ENCODE assay signal across 11 cellular contexts in genomic region chr19:57321746-57322145, GRCh38. TPM values are rescaled to one million over a fixed set of nuclear protein-coding genes. Genes with fewer than 3 reads are reported as not detected.
DNase-seq lines count a peak whose midpoint lies in the region; ATAC-seq, FAIRE-seq and TF ChIP-seq lines count a peak whose summit lies in the region.
"Had no signal": no experiment of that assay in that cellular context is flagged by ENCODE, and none has a peak within 500 bp of the region (broad histone marks: within the 10 kb centered on the region; RNA-seq: fewer than 3 reads in every experiment).

No MANE protein-coding gene starts in this region.

- H3K36me3 ChIP-seq in Panc1 (ENCODE audit: control insufficient read depth, insufficient read depth, low read length) (peaks cover 5% of the 10 kb centered on the region), endothelial cell of umbilical vein (ENCODE audit: control insufficient read depth in 2 of 2, extremely low read depth in 1 of 2, insufficient read depth in 2 of 2, low read length in 2 of 2) (peaks cover 3 to 20% of the 10 kb centered on the region in 2 experiments), psoas muscle (ENCODE audit: insufficient read depth in 1 of 2, low read depth in 1 of 2) (peaks cover 9 to 37% of the 10 kb centered on the region in 2 donors)

- 65 to 83% (median 80%) methylated on average over 3 of the region's 3 CpGs for WGBS in psoas muscle, 3 donors

- POLR2A ChIA-PET in Panc1 (lab: Charles Lee), result interaction anchor here (0.6 kb wide), 1 partner anchor 11 kb away, joined by 4 read pairs; no protein-coding TSS in a partner anchor
- POLR2A ChIA-PET in endothelial cell of umbilical vein (lab: Charles Lee), result no interaction called here

- DNase-seq in NOMO-1 treated with DMSO at 0.1 percent for 48 hours (lab: John Stamatoyannopoulos, UW; ENCODE audit: unreplicated experiment), result peak; percentile 11
- no peak for DNase-seq in NOMO-1 treated with dmso at 0.1 percent for 144 hours (lab: John Stamatoyannopoulos, UW; ENCODE audit: unreplicated experiment)
- no peak for DNase-seq in Panc1 (ENCODE audit: low read depth, low spot score)
- no peak for DNase-seq in endothelial cell of umbilical vein (ENCODE audit: low read depth, low spot score)
- DNase-seq in psoas muscle, result no peak
- no peak for DNase-seq in RCC 7860 (ENCODE audit: low spot score)

- no peak overlapping the region for H3K9ac ChIP-seq in endothelial cell of umbilical vein (replicated peaks; ENCODE audit: extremely low read depth, insufficient read depth, low read length)

- ATAC-seq in Panc1, result no peak
- ATAC-seq in psoas muscle, result no peak
- ATAC-seq in HG03159 (IDR thresholded peaks at IDR 0.05; ENCODE audit: unreplicated experiment), result no peak
- no peak for ATAC-seq in GM21737 (IDR thresholded peaks at IDR 0.05; ENCODE audit: unreplicated experiment)

- H3K4me1 ChIP-seq in Panc1 (ENCODE audit: control insufficient read depth, insufficient read depth, low read length) (peaks cover 11% of the 10 kb centered on the region), endothelial cell of umbilical vein (ENCODE audit: control insufficient read depth, extremely low read depth, insufficient read depth, low read length) (peaks cover 6% of the 10 kb centered on the region), psoas muscle (peaks cover 12% of the 10 kb centered on the region)

- no peaks in the 10 kb centered on the region for H4K20me1 ChIP-seq in endothelial cell of umbilical vein (replicated peaks; ENCODE audit: control insufficient read depth, extremely low read depth, insufficient read depth, low read length)

- no peak for TF ChIP-seq CTCF in Panc1 (IDR thresholded peaks at IDR 0.05)
- TF ChIP-seq CTCF in endothelial cell of umbilical vein (IDR thresholded peaks at IDR 0.05; ENCODE audit: extremely low read depth in 1 of 2, insufficient read depth in 1 of 2, low read depth in 1 of 2, low read length in 2 of 2), result no peak
- TF ChIP-seq CTCF in psoas muscle (IDR thresholded peaks at IDR 0.05), result no peak

- CTCF ChIA-PET in Panc1 (lab: Charles Lee), result no interaction called here
- CTCF ChIA-PET in endothelial cell of umbilical vein (lab: Charles Lee), result no interaction called here

- in situ Hi-C loops in Panc1 (cut with HindIII; ENCODE audit: low pct_unique_long_range_greater_than_20kb, low sequenced_read_pairs), result no loop called here

- H3K4me3 ChIP-seq in Panc1 (ENCODE audit: low read depth in 2 of 2, low read length in 2 of 2), result peak overlapping the region; percentile 71 to 79
- no peak overlapping the region for H3K4me3 ChIP-seq in endothelial cell of umbilical vein (replicated peaks in 1 of 3; ENCODE audit: insufficient read depth in 1 of 3, low read depth in 1 of 3, low read length in 3 of 3)
- H3K4me3 ChIP-seq in psoas muscle, result peak overlapping the region; percentile 84

- peak overlapping the region; percentile 57 for H3K4me2 ChIP-seq in endothelial cell of umbilical vein (ENCODE audit: insufficient read depth, low read length)

- BruUV-seq in Panc1 (replicated peaks; lab: Mats Ljungman, UMichigan) (no TSS peak), endothelial cell of umbilical vein (replicated peaks; lab: Mats Ljungman, UMichigan) (no TSS peak)

- H3K27me3 ChIP-seq in Panc1 (ENCODE audit: control insufficient read depth, insufficient read depth, low read length) (peaks cover 3% of the 10 kb centered on the region; the same call in 1 of the 2 replicates), endothelial cell of umbilical vein (ENCODE audit: control insufficient read depth in 2 of 2, insufficient read depth in 2 of 2, low read length in 2 of 2) (peaks cover 7 to 15% of the 10 kb centered on the region in 2 experiments), psoas muscle (ENCODE audit: insufficient read depth in 3 of 3, low read length in 2 of 3) (peaks cover 0 to 3% (median 0%) of the 10 kb centered on the region in 3 donors)

- H3K79me2 ChIP-seq in endothelial cell of umbilical vein (ENCODE audit: control insufficient read depth, insufficient read depth, low read length), result peaks cover 24% of the 10 kb centered on the region

- H2AFZ ChIP-seq in endothelial cell of umbilical vein (ENCODE audit: low read depth, low read length), result no peak overlapping the region

- H3K9me3 ChIP-seq in Panc1 (ENCODE audit: control insufficient read depth, insufficient read depth, low read depth, low read length), result no peaks in the 10 kb centered on the region
- H3K9me3 ChIP-seq in endothelial cell of umbilical vein (replicated peaks; ENCODE audit: control insufficient read depth, insufficient read depth, low read length), result no peaks in the 10 kb centered on the region
- H3K9me3 ChIP-seq in psoas muscle, result peaks cover 4% of the 10 kb centered on the region

- dilution Hi-C loops in endothelial cell of umbilical vein (cut with MboI; ENCODE audit: extremely low pct_ligation_motif_present, low sequenced_read_pairs), result no loop called here

- H3K9me1 ChIP-seq in endothelial cell of umbilical vein (replicated peaks; ENCODE audit: control insufficient read depth, extremely low read depth, insufficient read depth, low read length), result no peaks in the 10 kb centered on the region

- TF ChIP-seq POLR2A in endothelial cell of umbilical vein (IDR thresholded peaks at IDR 0.05; ENCODE audit: low read depth, low read length), result no peak

- peak overlapping the region; percentile 88 for H3K27ac ChIP-seq in Panc1 (ENCODE audit: low read length)
- no peak overlapping the region for H3K27ac ChIP-seq in endothelial cell of umbilical vein (ENCODE audit: insufficient read depth, low read depth, low read length)
- no peak overlapping the region for H3K27ac ChIP-seq in psoas muscle
- H3K27ac ChIP-seq: epithelial cell of prostate had no signal

- intact Hi-C loops in Panc1 (cut with micrococcal nuclease; ENCODE audit: unreplicated experiment) (no loop called here), endothelial cell of umbilical vein (cut with micrococcal nuclease) (loop anchor here (5.0 kb wide), 1 partner anchor 39 kb away; the partner anchor contains the start of gene ZNF460), psoas muscle (cut with DNase I) (loop anchor here (2.0 to 10.0 kb wide), 2 partner anchors 29 to 77 kb away; partner anchors contain the start of genes ZNF304 (in 1 of the 2) and ZNF805 (in 1 of the 2))

- no peak for FAIRE-seq in endothelial cell of umbilical vein (lab: Jason Lieb, UNC)
- FAIRE-seq in RCC 7860 (lab: Jason Lieb, UNC), result no peak
- FAIRE-seq: A204.1 had no signal

RNA-seq across cellular contexts. Expression of gene ZNF543, which starts 1.5 kb away (rescaled TPM):
- total RNA-seq in Panc1 (2021; ENCODE audit: unreplicated experiment) (10.8 TPM), endothelial cell of umbilical vein (4.5 and 5.3 TPM in 2 replicates), psoas muscle (1 to 10 TPM; 6.7 to 6.8 (median 6.7) TPM)
- polyA plus RNA-seq in Panc1 (2012; ENCODE audit: insufficient read length), result 1.5 TPM
- polyA plus RNA-seq in endothelial cell of umbilical vein (1.1 TPM in 2 replicates), psoas muscle (1 to 10 TPM; 1.0 to 3.9 (median 2.0) TPM)
- polyA plus RNA-seq in endothelial cell of umbilical vein (2011; cell fraction: cytosol; rRNA removed), result 1.0 and 1.5 TPM in 2 replicates
- polyA plus RNA-seq in endothelial cell of umbilical vein (2011; cell fraction: nucleus; rRNA removed), result 2.2 and 2.9 TPM in 2 replicates
- polyA plus RNA-seq in endothelial cell of umbilical vein (2012), result 1.1 and 1.4 TPM in 2 replicates
- 8.7 and 9.0 TPM in 2 replicates for polyA minus RNA-seq in endothelial cell of umbilical vein
- 4.9 TPM for polyA minus RNA-seq in endothelial cell of umbilical vein (2011; cell fraction: cytosol; rRNA and poly(A)+ RNA removed)
- 4.9 and 6.8 TPM in 2 replicates for polyA minus RNA-seq in endothelial cell of umbilical vein (2011; cell fraction: nucleus; rRNA and poly(A)+ RNA removed)

RNA-seq across cellular contexts. Expression of gene ZNF304, which starts 29.3 kb away (rescaled TPM):
- total RNA-seq in Panc1 (2021; ENCODE audit: unreplicated experiment) (10.8 TPM), endothelial cell of umbilical vein (5.3 and 5.6 TPM in 2 replicates), psoas muscle (1 to 10 TPM; 3.3 to 8.8 (median 6.8) TPM)
- polyA plus RNA-seq in Panc1 (2012; ENCODE audit: insufficient read length), result 6.0 TPM
- polyA plus RNA-seq in endothelial cell of umbilical vein (2.4 and 2.5 TPM in 2 replicates), psoas muscle (1 to 10 TPM; 2.3 to 6.2 (median 3.3) TPM)
- polyA plus RNA-seq in endothelial cell of umbilical vein (2011; cell fraction: cytosol; rRNA removed), result 2.1 and 2.7 TPM in 2 replicates
- 4.0 and 4.2 TPM in 2 replicates for polyA plus RNA-seq in endothelial cell of umbilical vein (2011; cell fraction: nucleus; rRNA removed)
- 3.4 and 3.7 TPM in 2 replicates for polyA plus RNA-seq in endothelial cell of umbilical vein (2012)
- polyA minus RNA-seq in endothelial cell of umbilical vein, result 10.1 and 10.8 TPM in 2 replicates
- polyA minus RNA-seq in endothelial cell of umbilical vein (2011; cell fraction: cytosol; rRNA and poly(A)+ RNA removed), result 3.2 TPM
- polyA minus RNA-seq in endothelial cell of umbilical vein (2011; cell fraction: nucleus; rRNA and poly(A)+ RNA removed), result 4.5 and 5.0 TPM in 2 replicates
- total RNA-seq: HT-29 had no signal

RNA-seq across cellular contexts. Expression of gene ZNF460, which starts 41.5 kb away (rescaled TPM):
- total RNA-seq in Panc1 (2021; ENCODE audit: unreplicated experiment) (76.3 TPM), endothelial cell of umbilical vein (26.9 and 29.3 TPM in 2 replicates), psoas muscle (10 to 100 TPM; 30.1 to 54.0 (median 38.1) TPM)
- 1.5 TPM for polyA plus RNA-seq in Panc1 (2012; ENCODE audit: insufficient read length)
- polyA plus RNA-seq in endothelial cell of umbilical vein (4.1 and 4.5 TPM in 2 replicates), psoas muscle (1 to 10 TPM; 1.0 to 7.0 (median 1.1) TPM)
- polyA plus RNA-seq in endothelial cell of umbilical vein (2011; cell fraction: cytosol; rRNA removed), result 4.3 and 5.2 TPM in 2 replicates
- 19.8 and 21.9 TPM in 2 replicates for polyA plus RNA-seq in endothelial cell of umbilical vein (2011; cell fraction: nucleus; rRNA removed)
- polyA plus RNA-seq in endothelial cell of umbilical vein (2012), result 1.2 and 1.7 TPM in 2 replicates
- polyA minus RNA-seq in endothelial cell of umbilical vein, result 124 and 134 TPM in 2 replicates
- 46.5 TPM for polyA minus RNA-seq in endothelial cell of umbilical vein (2011; cell fraction: cytosol; rRNA and poly(A)+ RNA removed)
- polyA minus RNA-seq in endothelial cell of umbilical vein (2011; cell fraction: nucleus; rRNA and poly(A)+ RNA removed), result 73.6 and 115 TPM in 2 replicates

RNA-seq across cellular contexts. Expression of gene TRAPPC2B, which starts 41.6 kb away (rescaled TPM):
- total RNA-seq in Panc1 (2021; ENCODE audit: unreplicated experiment), result 15.1 TPM
- 23.4 TPM for polyA plus RNA-seq in Panc1 (2012; ENCODE audit: insufficient read length)
- 6.3 and 7.5 TPM in 2 replicates for total RNA-seq in endothelial cell of umbilical vein
- 21.1 and 24.3 TPM in 2 replicates for polyA plus RNA-seq in endothelial cell of umbilical vein
- 16.5 and 16.6 TPM in 2 replicates for polyA plus RNA-seq in endothelial cell of umbilical vein (2011; cell fraction: cytosol; rRNA removed)
- 5.2 and 7.9 TPM in 2 replicates for polyA plus RNA-seq in endothelial cell of umbilical vein (2011; cell fraction: nucleus; rRNA removed)
- polyA plus RNA-seq in endothelial cell of umbilical vein (2012), result 11.7 and 13.5 TPM in 2 replicates
- 5.8 and 6.7 TPM in 2 replicates for polyA minus RNA-seq in endothelial cell of umbilical vein
- 4.4 TPM for polyA minus RNA-seq in endothelial cell of umbilical vein (2011; cell fraction: cytosol; rRNA and poly(A)+ RNA removed)
- polyA minus RNA-seq in endothelial cell of umbilical vein (2011; cell fraction: nucleus; rRNA and poly(A)+ RNA removed), result 2.9 and 3.8 TPM in 2 replicates
- total RNA-seq in psoas muscle, result 10 to 100 TPM; 12.6 to 21.3 (median 17.5) TPM
- 10 to 100 TPM; 30.9 to 78.7 (median 38.9) TPM for polyA plus RNA-seq in psoas muscle

RNA-seq across cellular contexts. Expression of gene ZNF547, which starts 41.6 kb away (rescaled TPM):
- 4.1 TPM for total RNA-seq in Panc1 (2021; ENCODE audit: unreplicated experiment)
- polyA plus RNA-seq in Panc1 (2012; ENCODE audit: insufficient read length), result 3.8 TPM
- 2.7 and 3.2 TPM in 2 replicates for total RNA-seq in endothelial cell of umbilical vein
- polyA plus RNA-seq in endothelial cell of umbilical vein, result 1.9 and 3.1 TPM in 2 replicates
- 0.79 and 0.88 TPM in 2 replicates for polyA plus RNA-seq in endothelial cell of umbilical vein (2011; cell fraction: cytosol; rRNA removed)
- 2.0 and 3.4 TPM in 2 replicates for polyA plus RNA-seq in endothelial cell of umbilical vein (2011; cell fraction: nucleus; rRNA removed)
- polyA plus RNA-seq in endothelial cell of umbilical vein (2012), result 1.4 and 1.7 TPM in 2 replicates
- polyA minus RNA-seq in endothelial cell of umbilical vein, result 4.5 and 6.3 TPM in 2 replicates
- 1.8 TPM for polyA minus RNA-seq in endothelial cell of umbilical vein (2011; cell fraction: cytosol; rRNA and poly(A)+ RNA removed)
- polyA minus RNA-seq in endothelial cell of umbilical vein (2011; cell fraction: nucleus; rRNA and poly(A)+ RNA removed), result 1.7 and 2.0 TPM in 2 replicates
- 1 to 10 TPM; 1.1 to 2.8 (median 1.9) TPM for total RNA-seq in psoas muscle
- 1 to 10 TPM in 2 of 3 donors, under 1 TPM in 1; 0.80 to 3.3 (median 1.1) TPM for polyA plus RNA-seq in psoas muscle

Comparison
In these comparisons a context has a peak if more than half of its experiments do, and no peak if none do; other contexts are left out.
1. H3K4me3 ChIP-seq: peak in Panc1 (2 of 2) and psoas muscle (single experiment); none in endothelial cell of umbilical vein (0 of 3).